1 cellular context compared by ENCODE assay signal in the genomic region with DNA sequence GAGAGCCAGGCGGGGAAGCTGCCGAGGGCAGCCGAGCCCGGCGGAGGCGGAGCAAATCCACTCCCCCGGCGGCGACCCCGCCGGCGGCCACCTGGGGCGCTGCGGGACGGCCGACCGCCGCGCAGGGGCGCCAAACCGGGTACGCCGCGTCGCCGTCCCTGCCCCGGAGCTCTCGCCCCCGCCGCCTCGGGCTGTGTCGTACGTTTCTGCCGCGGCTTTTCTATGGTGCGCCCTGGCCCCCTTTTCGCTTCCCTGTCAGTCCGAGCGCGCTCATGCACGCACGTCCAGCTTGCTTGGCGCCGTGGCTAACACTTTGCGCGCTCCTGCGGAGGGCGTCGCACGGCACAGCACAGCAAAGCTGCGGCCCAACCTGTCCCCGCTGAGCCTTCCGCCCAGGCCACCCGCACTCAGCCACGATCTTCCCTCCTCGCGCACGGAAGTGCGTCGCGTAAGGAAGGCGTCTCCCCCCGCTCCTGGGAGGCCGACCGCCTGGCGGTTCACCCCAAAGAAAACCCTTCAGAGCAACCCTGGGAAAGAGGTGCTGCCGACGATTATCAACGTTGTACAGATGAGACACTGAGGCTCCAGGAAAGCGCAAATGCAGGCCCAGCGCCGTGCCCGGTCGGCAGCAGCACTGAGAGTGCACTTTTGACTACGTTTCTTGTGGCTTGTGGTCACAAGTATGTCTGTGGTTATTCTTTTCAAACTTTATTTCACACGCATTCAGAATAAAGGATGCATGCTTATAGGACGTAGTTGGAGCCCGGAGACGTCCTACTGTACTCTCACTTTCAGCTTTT.
A peak's percentile ranks its signal among the peaks of the same experiment; 100 is the strongest.
TF ChIP-seq lines count a peak whose summit lies in the region.

A gene (minus strand): TSS at position 48 of the 800 bp plus-strand sequence. CDS start 1,857 bp downstream, outside the sequence.

TF ChIP-seq in HepG2, 621 proteins besides CTCF, POLR2A, EP300 and RAD21 (continued from another document and continues in another):
- TF ChIP-seq, protein P1, sequence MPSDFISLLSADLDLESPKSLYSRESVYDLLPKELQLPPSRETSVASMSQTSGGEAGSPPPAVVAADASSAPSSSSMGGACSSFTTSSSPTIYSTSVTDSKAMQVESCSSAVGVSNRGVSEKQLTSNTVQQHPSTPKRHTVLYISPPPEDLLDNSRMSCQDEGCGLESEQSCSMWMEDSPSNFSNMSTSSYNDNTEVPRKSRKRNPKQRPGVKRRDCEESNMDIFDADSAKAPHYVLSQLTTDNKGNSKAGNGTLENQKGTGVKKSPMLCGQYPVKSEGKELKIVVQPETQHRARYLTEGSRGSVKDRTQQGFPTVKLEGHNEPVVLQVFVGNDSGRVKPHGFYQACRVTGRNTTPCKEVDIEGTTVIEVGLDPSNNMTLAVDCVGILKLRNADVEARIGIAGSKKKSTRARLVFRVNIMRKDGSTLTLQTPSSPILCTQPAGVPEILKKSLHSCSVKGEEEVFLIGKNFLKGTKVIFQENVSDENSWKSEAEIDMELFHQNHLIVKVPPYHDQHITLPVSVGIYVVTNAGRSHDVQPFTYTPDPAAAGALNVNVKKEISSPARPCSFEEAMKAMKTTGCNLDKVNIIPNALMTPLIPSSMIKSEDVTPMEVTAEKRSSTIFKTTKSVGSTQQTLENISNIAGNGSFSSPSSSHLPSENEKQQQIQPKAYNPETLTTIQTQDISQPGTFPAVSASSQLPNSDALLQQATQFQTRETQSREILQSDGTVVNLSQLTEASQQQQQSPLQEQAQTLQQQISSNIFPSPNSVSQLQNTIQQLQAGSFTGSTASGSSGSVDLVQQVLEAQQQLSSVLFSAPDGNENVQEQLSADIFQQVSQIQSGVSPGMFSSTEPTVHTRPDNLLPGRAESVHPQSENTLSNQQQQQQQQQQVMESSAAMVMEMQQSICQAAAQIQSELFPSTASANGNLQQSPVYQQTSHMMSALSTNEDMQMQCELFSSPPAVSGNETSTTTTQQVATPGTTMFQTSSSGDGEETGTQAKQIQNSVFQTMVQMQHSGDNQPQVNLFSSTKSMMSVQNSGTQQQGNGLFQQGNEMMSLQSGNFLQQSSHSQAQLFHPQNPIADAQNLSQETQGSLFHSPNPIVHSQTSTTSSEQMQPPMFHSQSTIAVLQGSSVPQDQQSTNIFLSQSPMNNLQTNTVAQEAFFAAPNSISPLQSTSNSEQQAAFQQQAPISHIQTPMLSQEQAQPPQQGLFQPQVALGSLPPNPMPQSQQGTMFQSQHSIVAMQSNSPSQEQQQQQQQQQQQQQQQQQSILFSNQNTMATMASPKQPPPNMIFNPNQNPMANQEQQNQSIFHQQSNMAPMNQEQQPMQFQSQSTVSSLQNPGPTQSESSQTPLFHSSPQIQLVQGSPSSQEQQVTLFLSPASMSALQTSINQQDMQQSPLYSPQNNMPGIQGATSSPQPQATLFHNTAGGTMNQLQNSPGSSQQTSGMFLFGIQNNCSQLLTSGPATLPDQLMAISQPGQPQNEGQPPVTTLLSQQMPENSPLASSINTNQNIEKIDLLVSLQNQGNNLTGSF (CRISPR knock-in tag; IDR thresholded peaks at IDR 0.05) = peak; percentile 99
- peak; percentile 97 for TF ChIP-seq SRSF1 (optimal IDR thresholded peaks at IDR 0.05; ENCODE audit: low read depth, low read length)
- peak; percentile 86 for TF ChIP-seq ZFAT (CRISPR knock-in tag; conservative IDR thresholded peaks at IDR 0.05)
- peak; percentile 96; the same call in 1 of the 2 replicates for TF ChIP-seq ZNF10 (CRISPR knock-in tag; IDR thresholded peaks at IDR 0.05; ENCODE audit: borderline replicate concordance, low read depth)
- peak; percentile 100 for TF ChIP-seq CENPT (CRISPR knock-in tag; IDR thresholded peaks at IDR 0.05; ENCODE audit: low read depth)
- no peak for TF ChIP-seq SMARCE1 (IDR thresholded peaks at IDR 0.05; ENCODE audit: borderline replicate concordance)
- TF ChIP-seq ZNF614 (CRISPR knock-in tag; IDR thresholded peaks at IDR 0.05; ENCODE audit: borderline replicate concordance) = peak; percentile 96
- TF ChIP-seq, protein P2, sequence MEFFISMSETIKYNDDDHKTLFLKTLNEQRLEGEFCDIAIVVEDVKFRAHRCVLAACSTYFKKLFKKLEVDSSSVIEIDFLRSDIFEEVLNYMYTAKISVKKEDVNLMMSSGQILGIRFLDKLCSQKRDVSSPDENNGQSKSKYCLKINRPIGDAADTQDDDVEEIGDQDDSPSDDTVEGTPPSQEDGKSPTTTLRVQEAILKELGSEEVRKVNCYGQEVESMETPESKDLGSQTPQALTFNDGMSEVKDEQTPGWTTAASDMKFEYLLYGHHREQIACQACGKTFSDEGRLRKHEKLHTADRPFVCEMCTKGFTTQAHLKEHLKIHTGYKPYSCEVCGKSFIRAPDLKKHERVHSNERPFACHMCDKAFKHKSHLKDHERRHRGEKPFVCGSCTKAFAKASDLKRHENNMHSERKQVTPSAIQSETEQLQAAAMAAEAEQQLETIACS (CRISPR knock-in tag; IDR thresholded peaks at IDR 0.05) = peak; percentile 97
- peak; percentile 21 for TF ChIP-seq SP2 (CRISPR knock-in tag; IDR thresholded peaks at IDR 0.05)
- no peak for TF ChIP-seq SRSF4 (IDR thresholded peaks at IDR 0.05; ENCODE audit: low read depth, low read length, poor library complexity, severe bottlenecking)
- TF ChIP-seq, protein P3, sequence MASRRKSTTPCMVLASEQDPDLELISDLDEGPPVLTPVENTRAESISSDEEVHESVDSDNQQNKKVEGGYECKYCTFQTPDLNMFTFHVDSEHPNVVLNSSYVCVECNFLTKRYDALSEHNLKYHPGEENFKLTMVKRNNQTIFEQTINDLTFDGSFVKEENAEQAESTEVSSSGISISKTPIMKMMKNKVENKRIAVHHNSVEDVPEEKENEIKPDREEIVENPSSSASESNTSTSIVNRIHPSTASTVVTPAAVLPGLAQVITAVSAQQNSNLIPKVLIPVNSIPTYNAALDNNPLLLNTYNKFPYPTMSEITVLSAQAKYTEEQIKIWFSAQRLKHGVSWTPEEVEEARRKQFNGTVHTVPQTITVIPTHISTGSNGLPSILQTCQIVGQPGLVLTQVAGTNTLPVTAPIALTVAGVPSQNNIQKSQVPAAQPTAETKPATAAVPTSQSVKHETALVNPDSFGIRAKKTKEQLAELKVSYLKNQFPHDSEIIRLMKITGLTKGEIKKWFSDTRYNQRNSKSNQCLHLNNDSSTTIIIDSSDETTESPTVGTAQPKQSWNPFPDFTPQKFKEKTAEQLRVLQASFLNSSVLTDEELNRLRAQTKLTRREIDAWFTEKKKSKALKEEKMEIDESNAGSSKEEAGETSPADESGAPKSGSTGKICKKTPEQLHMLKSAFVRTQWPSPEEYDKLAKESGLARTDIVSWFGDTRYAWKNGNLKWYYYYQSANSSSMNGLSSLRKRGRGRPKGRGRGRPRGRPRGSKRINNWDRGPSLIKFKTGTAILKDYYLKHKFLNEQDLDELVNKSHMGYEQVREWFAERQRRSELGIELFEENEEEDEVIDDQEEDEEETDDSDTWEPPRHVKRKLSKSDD (CRISPR knock-in tag; IDR thresholded peaks at IDR 0.05; ENCODE audit: low read depth) = peak; percentile 99
- peak; percentile 100 for TF ChIP-seq BORCS8-MEF2B (CRISPR knock-in tag; IDR thresholded peaks at IDR 0.05)
- TF ChIP-seq SIX1 (CRISPR knock-in tag; IDR thresholded peaks at IDR 0.05; ENCODE audit: borderline replicate concordance) = peak; percentile 21; the same call in 1 of the 2 replicates
- peak; percentile 99 for TF ChIP-seq SMAD1 (CRISPR knock-in tag; IDR thresholded peaks at IDR 0.05; ENCODE audit: borderline replicate concordance, low read depth)
- TF ChIP-seq MIXL1 (CRISPR knock-in tag; IDR thresholded peaks at IDR 0.05) = peak; percentile 95
- peak; percentile 85 for TF ChIP-seq PPARG (CRISPR knock-in tag; conservative IDR thresholded peaks at IDR 0.05)
- TF ChIP-seq KLF13 (CRISPR knock-in tag; IDR thresholded peaks at IDR 0.05) = peak; percentile 100
- TF ChIP-seq RFX1 (IDR thresholded peaks at IDR 0.05) = no peak; the same call in 1 of the 2 replicates
- 0 out of 2 replicates have a peak, but pooled peaks have one; percentile 79 for TF ChIP-seq NCOA5 (CRISPR knock-in tag; IDR thresholded peaks at IDR 0.05)
- peak; percentile 29; the same call in 1 of the 2 replicates for TF ChIP-seq NCOR1 (IDR thresholded peaks at IDR 0.05; ENCODE audit: borderline replicate concordance, low read length)
- peak; percentile 97 for TF ChIP-seq KLF12 (CRISPR knock-in tag; IDR thresholded peaks at IDR 0.05; ENCODE audit: borderline replicate concordance)
- TF ChIP-seq ZNF75D (CRISPR knock-in tag; IDR thresholded peaks at IDR 0.05; ENCODE audit: borderline replicate concordance) = no peak
- peak; percentile 98 for TF ChIP-seq ZNF546 (CRISPR knock-in tag; conservative IDR thresholded peaks at IDR 0.05)
- TF ChIP-seq ZNF883 (CRISPR knock-in tag; IDR thresholded peaks at IDR 0.05; ENCODE audit: not compliant biosample characterization) = peak; percentile 98
- TF ChIP-seq, protein P4, sequence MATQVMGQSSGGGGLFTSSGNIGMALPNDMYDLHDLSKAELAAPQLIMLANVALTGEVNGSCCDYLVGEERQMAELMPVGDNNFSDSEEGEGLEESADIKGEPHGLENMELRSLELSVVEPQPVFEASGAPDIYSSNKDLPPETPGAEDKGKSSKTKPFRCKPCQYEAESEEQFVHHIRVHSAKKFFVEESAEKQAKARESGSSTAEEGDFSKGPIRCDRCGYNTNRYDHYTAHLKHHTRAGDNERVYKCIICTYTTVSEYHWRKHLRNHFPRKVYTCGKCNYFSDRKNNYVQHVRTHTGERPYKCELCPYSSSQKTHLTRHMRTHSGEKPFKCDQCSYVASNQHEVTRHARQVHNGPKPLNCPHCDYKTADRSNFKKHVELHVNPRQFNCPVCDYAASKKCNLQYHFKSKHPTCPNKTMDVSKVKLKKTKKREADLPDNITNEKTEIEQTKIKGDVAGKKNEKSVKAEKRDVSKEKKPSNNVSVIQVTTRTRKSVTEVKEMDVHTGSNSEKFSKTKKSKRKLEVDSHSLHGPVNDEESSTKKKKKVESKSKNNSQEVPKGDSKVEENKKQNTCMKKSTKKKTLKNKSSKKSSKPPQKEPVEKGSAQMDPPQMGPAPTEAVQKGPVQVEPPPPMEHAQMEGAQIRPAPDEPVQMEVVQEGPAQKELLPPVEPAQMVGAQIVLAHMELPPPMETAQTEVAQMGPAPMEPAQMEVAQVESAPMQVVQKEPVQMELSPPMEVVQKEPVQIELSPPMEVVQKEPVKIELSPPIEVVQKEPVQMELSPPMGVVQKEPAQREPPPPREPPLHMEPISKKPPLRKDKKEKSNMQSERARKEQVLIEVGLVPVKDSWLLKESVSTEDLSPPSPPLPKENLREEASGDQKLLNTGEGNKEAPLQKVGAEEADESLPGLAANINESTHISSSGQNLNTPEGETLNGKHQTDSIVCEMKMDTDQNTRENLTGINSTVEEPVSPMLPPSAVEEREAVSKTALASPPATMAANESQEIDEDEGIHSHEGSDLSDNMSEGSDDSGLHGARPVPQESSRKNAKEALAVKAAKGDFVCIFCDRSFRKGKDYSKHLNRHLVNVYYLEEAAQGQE (IDR thresholded peaks at IDR 0.05; ENCODE audit: borderline replicate concordance in 1 of 2, low read depth in 1 of 2, low read length in 2 of 2) = peak in 1 of 2 experiments; percentile 59; a peak in 1 of 4 replicates
- TF ChIP-seq, protein P5, sequence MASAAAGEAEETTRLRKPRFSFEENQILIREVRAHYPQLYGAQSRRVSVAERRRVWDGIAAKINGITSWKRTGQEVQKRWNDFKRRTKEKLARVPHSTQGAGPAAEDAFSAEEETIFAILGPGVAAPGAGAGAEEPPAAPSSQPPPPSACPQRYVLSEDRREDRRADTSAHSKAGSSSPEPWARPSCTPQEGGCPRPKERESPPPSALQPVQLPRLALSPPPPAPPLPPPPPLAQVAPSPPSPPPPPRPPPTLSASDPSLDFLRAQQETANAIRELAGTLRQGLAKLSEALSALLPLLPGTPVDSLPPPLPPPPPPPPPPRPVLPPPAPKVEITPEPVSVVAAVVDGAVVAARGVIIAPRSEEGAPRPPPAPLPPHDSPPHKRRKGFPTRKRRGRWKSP (CRISPR knock-in tag; IDR thresholded peaks at IDR 0.05) = peak; percentile 100
- peak; percentile 98 for TF ChIP-seq ZNF839 (CRISPR knock-in tag; IDR thresholded peaks at IDR 0.05; ENCODE audit: borderline replicate concordance)
- peak in 1 of 2 experiments; percentile 27; a peak in 3 of 4 replicates for TF ChIP-seq MAFK (conservative IDR thresholded peaks at IDR 0.05 in 1 of 2, IDR thresholded peaks at IDR 0.05 in 1 of 2; ENCODE audit: low read length in 2 of 2)
- TF ChIP-seq, protein P6, sequence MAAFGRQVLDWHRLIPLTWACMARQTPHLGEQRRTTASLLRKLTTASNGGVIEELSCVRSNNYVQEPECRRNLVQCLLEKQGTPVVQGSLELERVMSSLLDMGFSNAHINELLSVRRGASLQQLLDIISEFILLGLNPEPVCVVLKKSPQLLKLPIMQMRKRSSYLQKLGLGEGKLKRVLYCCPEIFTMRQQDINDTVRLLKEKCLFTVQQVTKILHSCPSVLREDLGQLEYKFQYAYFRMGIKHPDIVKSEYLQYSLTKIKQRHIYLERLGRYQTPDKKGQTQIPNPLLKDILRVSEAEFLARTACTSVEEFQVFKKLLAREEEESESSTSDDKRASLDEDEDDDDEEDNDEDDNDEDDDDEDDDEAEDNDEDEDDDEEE (CRISPR knock-in tag; IDR thresholded peaks at IDR 0.05) = peak; percentile 100
- peak; percentile 80 for TF ChIP-seq GATA4 (IDR thresholded peaks at IDR 0.05; ENCODE audit: borderline replicate concordance, low read depth)
- TF ChIP-seq, protein P7, sequence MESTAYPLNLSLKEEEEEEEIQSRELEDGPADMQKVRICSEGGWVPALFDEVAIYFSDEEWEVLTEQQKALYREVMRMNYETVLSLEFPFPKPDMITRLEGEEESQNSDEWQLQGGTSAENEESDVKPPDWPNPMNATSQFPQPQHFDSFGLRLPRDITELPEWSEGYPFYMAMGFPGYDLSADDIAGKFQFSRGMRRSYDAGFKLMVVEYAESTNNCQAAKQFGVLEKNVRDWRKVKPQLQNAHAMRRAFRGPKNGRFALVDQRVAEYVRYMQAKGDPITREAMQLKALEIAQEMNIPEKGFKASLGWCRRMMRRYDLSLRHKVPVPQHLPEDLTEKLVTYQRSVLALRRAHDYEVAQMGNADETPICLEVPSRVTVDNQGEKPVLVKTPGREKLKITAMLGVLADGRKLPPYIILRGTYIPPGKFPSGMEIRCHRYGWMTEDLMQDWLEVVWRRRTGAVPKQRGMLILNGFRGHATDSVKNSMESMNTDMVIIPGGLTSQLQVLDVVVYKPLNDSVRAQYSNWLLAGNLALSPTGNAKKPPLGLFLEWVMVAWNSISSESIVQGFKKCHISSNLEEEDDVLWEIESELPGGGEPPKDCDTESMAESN (CRISPR knock-in tag; conservative IDR thresholded peaks at IDR 0.05) = peak; percentile 99
- TF ChIP-seq CBX1 (IDR thresholded peaks at IDR 0.05; ENCODE audit: low read depth) = peak; percentile 96
